Comparison of ENCODE assay signal across 1 cellular context in genomic region chr12:119088917-119089667, GRCh38.
TF ChIP-seq lines count a peak whose summit lies in the region.

No MANE protein-coding gene starts in this region.

TF ChIP-seq in WTC11, 78 proteins besides CTCF, POLR2A, EP300 and RAD21 (continued from another document and continues in another):
- TF ChIP-seq ATF2 (CRISPR knock-in tag; IDR thresholded peaks at IDR 0.05; ENCODE audit: borderline replicate concordance, low read depth), result no peak
- TF ChIP-seq ATF6 (CRISPR knock-in tag; IDR thresholded peaks at IDR 0.05), result no peak
- TF ChIP-seq ZNF416 (CRISPR knock-in tag; IDR thresholded peaks at IDR 0.05), result no peak
- TF ChIP-seq SOX15 (CRISPR knock-in tag; IDR thresholded peaks at IDR 0.05), result no peak
- no peak for TF ChIP-seq MAX (CRISPR knock-in tag; IDR thresholded peaks at IDR 0.05)
- no peak for TF ChIP-seq TCF7 (CRISPR knock-in tag; IDR thresholded peaks at IDR 0.05; ENCODE audit: low read depth)
- TF ChIP-seq ZNF219 (CRISPR knock-in tag; IDR thresholded peaks at IDR 0.05; ENCODE audit: borderline replicate concordance), result no peak
- TF ChIP-seq ZNF317 (CRISPR knock-in tag; IDR thresholded peaks at IDR 0.05; ENCODE audit: borderline replicate concordance, low read depth), result no peak
- TF ChIP-seq, protein P1, sequence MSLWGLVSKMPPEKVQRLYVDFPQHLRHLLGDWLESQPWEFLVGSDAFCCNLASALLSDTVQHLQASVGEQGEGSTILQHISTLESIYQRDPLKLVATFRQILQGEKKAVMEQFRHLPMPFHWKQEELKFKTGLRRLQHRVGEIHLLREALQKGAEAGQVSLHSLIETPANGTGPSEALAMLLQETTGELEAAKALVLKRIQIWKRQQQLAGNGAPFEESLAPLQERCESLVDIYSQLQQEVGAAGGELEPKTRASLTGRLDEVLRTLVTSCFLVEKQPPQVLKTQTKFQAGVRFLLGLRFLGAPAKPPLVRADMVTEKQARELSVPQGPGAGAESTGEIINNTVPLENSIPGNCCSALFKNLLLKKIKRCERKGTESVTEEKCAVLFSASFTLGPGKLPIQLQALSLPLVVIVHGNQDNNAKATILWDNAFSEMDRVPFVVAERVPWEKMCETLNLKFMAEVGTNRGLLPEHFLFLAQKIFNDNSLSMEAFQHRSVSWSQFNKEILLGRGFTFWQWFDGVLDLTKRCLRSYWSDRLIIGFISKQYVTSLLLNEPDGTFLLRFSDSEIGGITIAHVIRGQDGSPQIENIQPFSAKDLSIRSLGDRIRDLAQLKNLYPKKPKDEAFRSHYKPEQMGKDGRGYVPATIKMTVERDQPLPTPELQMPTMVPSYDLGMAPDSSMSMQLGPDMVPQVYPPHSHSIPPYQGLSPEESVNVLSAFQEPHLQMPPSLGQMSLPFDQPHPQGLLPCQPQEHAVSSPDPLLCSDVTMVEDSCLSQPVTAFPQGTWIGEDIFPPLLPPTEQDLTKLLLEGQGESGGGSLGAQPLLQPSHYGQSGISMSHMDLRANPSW (CRISPR knock-in tag; conservative IDR thresholded peaks at IDR 0.05; ENCODE audit: low read depth), result no peak
- no peak for TF ChIP-seq MYBL2 (CRISPR knock-in tag; IDR thresholded peaks at IDR 0.05)
- no peak for TF ChIP-seq JUN (CRISPR knock-in tag; IDR thresholded peaks at IDR 0.05)
- TF ChIP-seq ZMAT4 (CRISPR knock-in tag; IDR thresholded peaks at IDR 0.05), result no peak
- TF ChIP-seq ZNF396 (CRISPR knock-in tag; IDR thresholded peaks at IDR 0.05; ENCODE audit: borderline replicate concordance), result peak; percentile 18; the same call in 1 of the 2 replicates
- TF ChIP-seq IRF1 (CRISPR knock-in tag; IDR thresholded peaks at IDR 0.05), result no peak
- TF ChIP-seq, protein P2, sequence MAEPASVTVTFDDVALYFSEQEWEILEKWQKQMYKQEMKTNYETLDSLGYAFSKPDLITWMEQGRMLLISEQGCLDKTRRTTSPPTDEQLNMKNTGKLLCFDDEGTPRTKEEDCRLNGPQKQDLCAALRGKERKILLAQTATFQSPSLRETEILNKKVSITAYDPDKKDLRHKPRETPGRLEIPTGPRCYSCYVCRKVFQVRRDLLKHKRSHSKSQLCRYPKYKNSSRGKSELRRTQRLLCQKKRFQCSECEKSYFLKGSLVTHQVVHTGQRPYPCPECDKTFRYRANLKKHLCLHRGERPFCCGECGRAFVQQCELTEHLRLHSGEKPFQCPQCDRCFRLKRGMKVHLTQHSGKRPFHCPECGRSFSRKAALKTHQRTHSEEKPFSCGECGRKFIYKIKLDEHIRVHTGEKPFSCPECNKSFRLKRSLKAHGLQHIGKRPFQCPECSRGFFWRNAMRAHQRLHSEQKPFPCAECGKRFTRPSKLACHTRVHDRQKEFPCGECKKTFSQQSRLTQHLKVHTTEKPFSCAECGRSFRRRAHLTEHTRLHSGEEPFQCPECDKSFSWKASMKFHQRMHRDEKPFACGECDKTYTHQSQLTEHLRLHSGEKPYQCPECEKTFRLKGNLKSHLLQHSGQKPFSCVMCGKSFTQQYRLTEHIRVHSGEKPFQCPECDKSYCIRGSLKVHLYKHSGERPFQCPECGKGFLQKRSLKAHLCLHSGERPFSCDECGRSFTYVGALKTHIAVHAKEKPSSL (CRISPR knock-in tag; conservative IDR thresholded peaks at IDR 0.05), result no peak
- TF ChIP-seq, protein P3, sequence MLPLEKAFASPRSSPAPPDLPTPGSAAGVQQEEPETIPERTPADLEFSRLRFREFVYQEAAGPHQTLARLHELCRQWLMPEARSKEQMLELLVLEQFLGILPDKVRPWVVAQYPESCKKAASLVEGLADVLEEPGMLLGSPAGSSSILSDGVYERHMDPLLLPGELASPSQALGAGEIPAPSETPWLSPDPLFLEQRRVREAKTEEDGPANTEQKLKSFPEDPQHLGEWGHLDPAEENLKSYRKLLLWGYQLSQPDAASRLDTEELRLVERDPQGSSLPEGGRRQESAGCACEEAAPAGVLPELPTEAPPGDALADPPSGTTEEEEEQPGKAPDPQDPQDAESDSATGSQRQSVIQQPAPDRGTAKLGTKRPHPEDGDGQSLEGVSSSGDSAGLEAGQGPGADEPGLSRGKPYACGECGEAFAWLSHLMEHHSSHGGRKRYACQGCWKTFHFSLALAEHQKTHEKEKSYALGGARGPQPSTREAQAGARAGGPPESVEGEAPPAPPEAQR (CRISPR knock-in tag; IDR thresholded peaks at IDR 0.05), result no peak
- no peak for TF ChIP-seq NR2C2 (CRISPR knock-in tag; IDR thresholded peaks at IDR 0.05)
- no peak for TF ChIP-seq IRF2 (CRISPR knock-in tag; IDR thresholded peaks at IDR 0.05; ENCODE audit: borderline replicate concordance, low read depth)
- peak; percentile 62 for TF ChIP-seq SP1 (CRISPR knock-in tag; conservative IDR thresholded peaks at IDR 0.05)
- no peak for TF ChIP-seq SMAD4 (CRISPR knock-in tag; IDR thresholded peaks at IDR 0.05)
- 0 out of 2 replicates have a peak, but pooled peaks have one; percentile 47 for TF ChIP-seq NR3C1 (CRISPR knock-in tag; conservative IDR thresholded peaks at IDR 0.05; ENCODE audit: low read depth)
- no peak for TF ChIP-seq FOXJ3 (CRISPR knock-in tag; IDR thresholded peaks at IDR 0.05; ENCODE audit: borderline replicate concordance)
- TF ChIP-seq GRHL2 (CRISPR knock-in tag; IDR thresholded peaks at IDR 0.05; ENCODE audit: insufficient replicate concordance, severe bottlenecking), result no peak
- TF ChIP-seq GTF2I (CRISPR knock-in tag; conservative IDR thresholded peaks at IDR 0.05), result no peak
- no peak for TF ChIP-seq CREB1 (CRISPR knock-in tag; IDR thresholded peaks at IDR 0.05)
- TF ChIP-seq ETV6 (CRISPR knock-in tag; IDR thresholded peaks at IDR 0.05), result peak; percentile 29; the same call in 1 of the 2 replicates
- TF ChIP-seq, protein P4, sequence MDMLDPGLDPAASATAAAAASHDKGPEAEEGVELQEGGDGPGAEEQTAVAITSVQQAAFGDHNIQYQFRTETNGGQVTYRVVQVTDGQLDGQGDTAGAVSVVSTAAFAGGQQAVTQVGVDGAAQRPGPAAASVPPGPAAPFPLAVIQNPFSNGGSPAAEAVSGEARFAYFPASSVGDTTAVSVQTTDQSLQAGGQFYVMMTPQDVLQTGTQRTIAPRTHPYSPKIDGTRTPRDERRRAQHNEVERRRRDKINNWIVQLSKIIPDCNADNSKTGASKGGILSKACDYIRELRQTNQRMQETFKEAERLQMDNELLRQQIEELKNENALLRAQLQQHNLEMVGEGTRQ (CRISPR knock-in tag; IDR thresholded peaks at IDR 0.05), result no peak
- no peak for TF ChIP-seq KAT7 (CRISPR knock-in tag; IDR thresholded peaks at IDR 0.05; ENCODE audit: borderline replicate concordance)
- TF ChIP-seq, protein P5, sequence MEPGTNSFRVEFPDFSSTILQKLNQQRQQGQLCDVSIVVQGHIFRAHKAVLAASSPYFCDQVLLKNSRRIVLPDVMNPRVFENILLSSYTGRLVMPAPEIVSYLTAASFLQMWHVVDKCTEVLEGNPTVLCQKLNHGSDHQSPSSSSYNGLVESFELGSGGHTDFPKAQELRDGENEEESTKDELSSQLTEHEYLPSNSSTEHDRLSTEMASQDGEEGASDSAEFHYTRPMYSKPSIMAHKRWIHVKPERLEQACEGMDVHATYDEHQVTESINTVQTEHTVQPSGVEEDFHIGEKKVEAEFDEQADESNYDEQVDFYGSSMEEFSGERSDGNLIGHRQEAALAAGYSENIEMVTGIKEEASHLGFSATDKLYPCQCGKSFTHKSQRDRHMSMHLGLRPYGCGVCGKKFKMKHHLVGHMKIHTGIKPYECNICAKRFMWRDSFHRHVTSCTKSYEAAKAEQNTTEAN (CRISPR knock-in tag; IDR thresholded peaks at IDR 0.05), result no peak
- TF ChIP-seq PRDM15 (CRISPR knock-in tag; IDR thresholded peaks at IDR 0.05), result no peak
- TF ChIP-seq NFE2L1 (CRISPR knock-in tag; IDR thresholded peaks at IDR 0.05), result no peak
- no peak for TF ChIP-seq ATF3 (CRISPR knock-in tag; conservative IDR thresholded peaks at IDR 0.05)
- TF ChIP-seq GABPB1 (CRISPR knock-in tag; IDR thresholded peaks at IDR 0.05), result no peak
- no peak for TF ChIP-seq FOXK1 (CRISPR knock-in tag; IDR thresholded peaks at IDR 0.05)
- TF ChIP-seq, protein P6, sequence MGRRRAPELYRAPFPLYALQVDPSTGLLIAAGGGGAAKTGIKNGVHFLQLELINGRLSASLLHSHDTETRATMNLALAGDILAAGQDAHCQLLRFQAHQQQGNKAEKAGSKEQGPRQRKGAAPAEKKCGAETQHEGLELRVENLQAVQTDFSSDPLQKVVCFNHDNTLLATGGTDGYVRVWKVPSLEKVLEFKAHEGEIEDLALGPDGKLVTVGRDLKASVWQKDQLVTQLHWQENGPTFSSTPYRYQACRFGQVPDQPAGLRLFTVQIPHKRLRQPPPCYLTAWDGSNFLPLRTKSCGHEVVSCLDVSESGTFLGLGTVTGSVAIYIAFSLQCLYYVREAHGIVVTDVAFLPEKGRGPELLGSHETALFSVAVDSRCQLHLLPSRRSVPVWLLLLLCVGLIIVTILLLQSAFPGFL (CRISPR knock-in tag; IDR thresholded peaks at IDR 0.05; ENCODE audit: borderline replicate concordance), result no peak
- TF ChIP-seq E2F1 (CRISPR knock-in tag; IDR thresholded peaks at IDR 0.05), result no peak
- no peak for TF ChIP-seq ELF4 (CRISPR knock-in tag; IDR thresholded peaks at IDR 0.05; ENCODE audit: low read depth)
